Comparison of ENCODE assay signal across 1 cellular context in the genomic region with DNA sequence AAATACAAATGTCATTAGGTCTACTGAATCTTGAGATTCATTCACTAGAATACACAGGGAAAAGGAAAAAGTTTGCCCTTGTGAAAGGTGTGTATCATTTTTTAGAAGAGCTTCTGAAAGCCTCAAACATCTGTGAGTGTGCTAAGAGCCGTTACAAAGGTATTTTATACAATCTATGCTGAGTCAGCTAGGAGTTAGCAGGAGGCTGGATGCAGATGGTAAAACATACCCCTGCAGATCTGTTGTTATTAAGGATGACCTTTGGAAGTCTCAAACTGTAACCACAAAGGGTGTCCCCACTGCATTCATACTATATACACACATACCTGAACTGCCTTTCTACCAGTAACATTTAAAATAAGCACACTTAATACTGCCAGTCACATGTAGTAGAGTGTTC.
TF ChIP-seq lines count a peak whose summit lies in the region.

No MANE protein-coding gene starts in this region.

TF ChIP-seq in endothelial cell of umbilical vein, 7 proteins besides CTCF, POLR2A, EP300 and RAD21:
- TF ChIP-seq FOS (IDR thresholded peaks at IDR 0.05; ENCODE audit: borderline replicate concordance, insufficient read depth, low read length) (no peak), GATA2 (IDR thresholded peaks at IDR 0.05; ENCODE audit: insufficient read depth, insufficient read length, low read depth, low read length) (no peak), POLR2AphosphoS5 (IDR thresholded peaks at IDR 0.05; ENCODE audit: insufficient read depth, low read depth, low read length) (no peak), EZH2 (IDR thresholded peaks at IDR 0.05; ENCODE audit: borderline replicate concordance, low read depth, low read length, severe bottlenecking) (no peak), MYC (IDR thresholded peaks at IDR 0.05; ENCODE audit: low read depth, low read length) (no peak), JUN (IDR thresholded peaks at IDR 0.05; ENCODE audit: borderline replicate concordance, insufficient read depth, insufficient read length, low read depth) (no peak)
- TF ChIP-seq, protein P1, sequence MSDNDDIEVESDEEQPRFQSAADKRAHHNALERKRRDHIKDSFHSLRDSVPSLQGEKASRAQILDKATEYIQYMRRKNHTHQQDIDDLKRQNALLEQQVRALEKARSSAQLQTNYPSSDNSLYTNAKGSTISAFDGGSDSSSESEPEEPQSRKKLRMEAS (IDR thresholded peaks at IDR 0.05; ENCODE audit: insufficient read depth, insufficient read length), result no peak
